In genomic region chr16:11183035-11183812, GRCh38 we compare ENCODE assay signal across 11 cellular contexts.
A peak's percentile ranks its signal among the peaks of the same experiment; 100 is the strongest.
DNase-seq lines count a peak whose midpoint lies in the region; ATAC-seq and TF ChIP-seq lines count a peak whose summit lies in the region.
"Had no signal": no experiment of that assay in that cellular context is flagged by ENCODE, and none has a peak within 500 bp of the region (broad histone marks: within the 10 kb centered on the region; RNA-seq: fewer than 3 reads in every experiment).

No MANE protein-coding gene starts in this region.

- peak; percentile 51 for DNase-seq in nephron progenitor cell
- no peak for DNase-seq in SW480 (ENCODE audit: low spot score)
- DNase-seq in SW 1271 (lab: John Stamatoyannopoulos, UW): no peak
- DNase-seq: activated T-cell treated with anti-CD3 and anti-CD28 coated beads, Interleukin-2, amount 50 U/mL, for 4 hours; NCI-H1105 treated with DMSO at 0.1 percent for 48 hours; SIG-M5; thyroid gland had no signal

- H3K4me3 Mint-ChIP-seq in nephron progenitor cell: no peak overlapping the region
- H3K4me3 Mint-ChIP-seq: activated T-cell treated with anti-CD3 and anti-CD28 coated beads, Interleukin-2, amount 50 U/mL, for 4 hours had no signal

- no peak overlapping the region for H3K27ac Mint-ChIP-seq in nephron progenitor cell

- no peaks in the 10 kb centered on the region for H3K9me3 Mint-ChIP-seq in nephron progenitor cell
- H3K9me3 Mint-ChIP-seq: activated T-cell treated with anti-CD3 and anti-CD28 coated beads, Interleukin-2, amount 50 U/mL, for 4 hours had no signal

- peaks cover 6% of the 10 kb centered on the region for H3K27me3 Mint-ChIP-seq in nephron progenitor cell (ENCODE audit: low read depth, poor library complexity)

- ATAC-seq in GM18868 (IDR thresholded peaks at IDR 0.05; ENCODE audit: unreplicated experiment) (peak; percentile 59), GM21723 (IDR thresholded peaks at IDR 0.05; ENCODE audit: unreplicated experiment) (peak; percentile 46), HG03565 (IDR thresholded peaks at IDR 0.05; ENCODE audit: unreplicated experiment) (peak; percentile 28), GM19328 (IDR thresholded peaks at IDR 0.05; ENCODE audit: unreplicated experiment) (no peak)

- H3K36me3 Mint-ChIP-seq in nephron progenitor cell (ENCODE audit: low read depth): no peaks in the 10 kb centered on the region

- H3K4me1 Mint-ChIP-seq in nephron progenitor cell: peaks cover 47% of the 10 kb centered on the region

- no peak for TF ChIP-seq CTCF in nephron progenitor cell (IDR thresholded peaks at IDR 0.05)
